In genomic region chr10:116801658-116802057, GRCh38 we compare ENCODE assay signal across 23 cellular contexts. TPM values are rescaled to one million over a fixed set of nuclear protein-coding genes. Genes with fewer than 3 reads are reported as not detected.
"Had no signal": no experiment of that assay in that cellular context is flagged by ENCODE, and none has a peak within 500 bp of the region (broad histone marks: within the 10 kb centered on the region; RNA-seq: fewer than 3 reads in every experiment).

No MANE protein-coding gene starts in this region.

- ATAC-seq: effector memory CD8-positive, alpha-beta T cell; esophagus mucosa; gastrocnemius medialis; gastroesophageal sphincter; heart left ventricle; heart right ventricle had no signal

- H3K27me3 ChIP-seq: colonic mucosa had no signal

- H3K4me1 ChIP-seq: colonic mucosa, esophagus muscularis mucosa, esophagus squamous epithelium, foreskin keratinocyte, gastrocnemius medialis, gastroesophageal sphincter, heart left ventricle, heart right ventricle had no signal

- H3K4me3 ChIP-seq: colonic mucosa, coronary artery, dorsolateral prefrontal cortex, esophagus muscularis mucosa, esophagus squamous epithelium, gastrocnemius medialis, gastroesophageal sphincter, heart left ventricle, heart right ventricle had no signal

- H3K36me3 ChIP-seq: colonic mucosa, esophagus muscularis mucosa, esophagus squamous epithelium, gastrocnemius medialis, gastroesophageal sphincter, heart left ventricle, heart right ventricle had no signal

- H3K27ac ChIP-seq: colonic mucosa, coronary artery, epithelial cell of prostate, esophagus muscularis mucosa, esophagus squamous epithelium, foreskin keratinocyte, gastrocnemius medialis, gastroesophageal sphincter, heart left ventricle, heart right ventricle had no signal

- DNase-seq: colonic mucosa; cortex of kidney; dermis blood vessel endothelial cell; dorsolateral prefrontal cortex; effector CD4-positive, alpha-beta T cell; effector CD8-positive, alpha-beta T cell; effector memory CD4-positive, alpha-beta T cell; effector memory CD8-positive, alpha-beta T cell; endodermal cell; erythroblast; esophagus squamous epithelium; foreskin fibroblast; foreskin keratinocyte; foreskin melanocyte; gastrocnemius medialis; glutamatergic neuron; heart left ventricle; heart right ventricle had no signal

- H3K9me3 ChIP-seq: colonic mucosa, esophagus muscularis mucosa, esophagus squamous epithelium, gastrocnemius medialis, gastroesophageal sphincter, heart left ventricle, heart right ventricle had no signal

RNA-seq across cellular contexts. Expression of gene ENO4, which starts 47.6 kb away (rescaled TPM):
- polyA plus RNA-seq: heart right ventricle had no signal
